1 cellular context compared by ENCODE assay signal in genomic region chr14:97039717-97040363, GRCh38.
TF ChIP-seq lines count a peak whose summit lies in the region.

No MANE protein-coding gene starts in this region.

TF ChIP-seq in GM12878, 131 proteins besides CTCF, POLR2A, EP300 and RAD21 (continued from another document):
- TF ChIP-seq, protein P1, sequence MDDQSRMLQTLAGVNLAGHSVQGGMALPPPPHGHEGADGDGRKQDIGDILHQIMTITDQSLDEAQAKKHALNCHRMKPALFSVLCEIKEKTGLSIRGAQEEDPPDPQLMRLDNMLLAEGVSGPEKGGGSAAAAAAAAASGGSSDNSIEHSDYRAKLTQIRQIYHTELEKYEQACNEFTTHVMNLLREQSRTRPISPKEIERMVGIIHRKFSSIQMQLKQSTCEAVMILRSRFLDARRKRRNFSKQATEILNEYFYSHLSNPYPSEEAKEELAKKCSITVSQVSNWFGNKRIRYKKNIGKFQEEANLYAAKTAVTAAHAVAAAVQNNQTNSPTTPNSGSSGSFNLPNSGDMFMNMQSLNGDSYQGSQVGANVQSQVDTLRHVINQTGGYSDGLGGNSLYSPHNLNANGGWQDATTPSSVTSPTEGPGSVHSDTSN (IDR thresholded peaks at IDR 0.05; ENCODE audit: insufficient replicate concordance, low read depth, low read length) = no peak
- no peak for TF ChIP-seq IKZF2 (IDR thresholded peaks at IDR 0.05)
